1 cellular context compared by ENCODE assay signal in genomic region chrX:6748595-6748994, GRCh38.
TF ChIP-seq lines count a peak whose summit lies in the region.

No MANE protein-coding gene starts in this region.

TF ChIP-seq in A549, 52 proteins besides CTCF, POLR2A, EP300 and RAD21 (continued from another document):
- TF ChIP-seq, protein P1, sequence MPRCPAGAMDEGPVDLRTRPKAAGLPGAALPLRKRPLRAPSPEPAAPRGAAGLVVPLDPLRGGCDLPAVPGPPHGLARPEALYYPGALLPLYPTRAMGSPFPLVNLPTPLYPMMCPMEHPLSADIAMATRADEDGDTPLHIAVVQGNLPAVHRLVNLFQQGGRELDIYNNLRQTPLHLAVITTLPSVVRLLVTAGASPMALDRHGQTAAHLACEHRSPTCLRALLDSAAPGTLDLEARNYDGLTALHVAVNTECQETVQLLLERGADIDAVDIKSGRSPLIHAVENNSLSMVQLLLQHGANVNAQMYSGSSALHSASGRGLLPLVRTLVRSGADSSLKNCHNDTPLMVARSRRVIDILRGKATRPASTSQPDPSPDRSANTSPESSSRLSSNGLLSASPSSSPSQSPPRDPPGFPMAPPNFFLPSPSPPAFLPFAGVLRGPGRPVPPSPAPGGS (IDR thresholded peaks at IDR 0.05) = no peak
- TF ChIP-seq CEBPB (IDR thresholded peaks at IDR 0.05) (no peak), HOXB5 (CRISPR knock-in tag; IDR thresholded peaks at IDR 0.05) (no peak), CHD2 (IDR thresholded peaks at IDR 0.05; ENCODE audit: low read length, partially characterized antibody) (no peak), SREBF2 (IDR thresholded peaks at IDR 0.05) (no peak), JUN (IDR thresholded peaks at IDR 0.05) (no peak), E2F6 (IDR thresholded peaks at IDR 0.05; ENCODE audit: borderline replicate concordance, low read depth) (no peak)
